ENCODE assay signal across 20 cellular contexts in genomic region chr6:5335020-5335419, GRCh38.
A peak's percentile ranks its signal among the peaks of the same experiment; 100 is the strongest.
DNase-seq lines count a peak whose midpoint lies in the region; ATAC-seq, FAIRE-seq and TF ChIP-seq lines count a peak whose summit lies in the region.
"Had no signal": no experiment of that assay in that cellular context is flagged by ENCODE, and none has a peak within 500 bp of the region (broad histone marks: within the 10 kb centered on the region; RNA-seq: fewer than 3 reads in every experiment).

No MANE protein-coding gene starts in this region.

- H3K4me1 ChIP-seq in CD8-positive, alpha-beta T cell (ENCODE audit: insufficient read depth, low read length), result no peaks in the 10 kb centered on the region

- intact Hi-C loops in CD8-positive, alpha-beta T cell (cut with DNase I, micrococcal nuclease), result no loop called here
- intact Hi-C loops in activated B cell treated with CpG ODN at 0.5 μM for 24 hours (cut with micrococcal nuclease) (no loop called here), left colon (cut with DNase I, micrococcal nuclease) (no loop called here)

- H3K27me3 ChIP-seq in CD8-positive, alpha-beta T cell (ENCODE audit: insufficient read depth, low read length), result no peaks in the 10 kb centered on the region
- H3K27me3 ChIP-seq: gastrocnemius medialis, right atrium auricular region, tibial nerve had no signal

- peaks cover 46% of the 10 kb centered on the region for H3K4me1 Mint-ChIP-seq in CD8-positive, alpha-beta T cell (ENCODE audit: low read depth)
- peaks cover 38% of the 10 kb centered on the region for H3K4me1 Mint-ChIP-seq in activated B cell treated with CpG ODN at 0.5 μM for 24 hours

- no peaks in the 10 kb centered on the region for H3K9me3 ChIP-seq in CD8-positive, alpha-beta T cell (ENCODE audit: low read length)
- H3K9me3 ChIP-seq: gastrocnemius medialis, right atrium auricular region, SK-N-SH, tibial nerve had no signal

- H3K36me3 ChIP-seq in CD8-positive, alpha-beta T cell (ENCODE audit: insufficient read depth, low read length), result no peaks in the 10 kb centered on the region
- H3K36me3 ChIP-seq: gastrocnemius medialis, right atrium auricular region, tibial nerve had no signal

- no peak for ATAC-seq in CD8-positive, alpha-beta T cell
- peak; percentile 84 for ATAC-seq in activated B cell treated with CpG ODN at 0.5 μM for 24 hours (ENCODE audit: low read depth)
- no peak for ATAC-seq in SK-N-SH treated with all-trans-retinoic acid at 6 μM for 48 hours
- ATAC-seq in left colon, result no peak
- ATAC-seq: gastrocnemius medialis, HCT116, WTC11 had no signal

- no peak overlapping the region for H3K4me3 ChIP-seq in CD8-positive, alpha-beta T cell (ENCODE audit: low read depth, low read length)
- H3K4me3 ChIP-seq: gastrocnemius medialis, right atrium auricular region, tibial nerve had no signal

- POLR2A ChIA-PET in CD8-positive, alpha-beta T cell (lab: Charles Lee), result no interaction called here
- POLR2A ChIA-PET in activated B cell treated with CpG ODN at 0.5 μM for 24 hours (lab: Charles Lee), result no interaction called here

- FAIRE-seq in GM18507 (lab: Jason Lieb, UNC), result peak; percentile 81

- H3K27ac Mint-ChIP-seq in CD8-positive, alpha-beta T cell, result peak overlapping the region; percentile 11
- peak overlapping the region; percentile 50 for H3K27ac Mint-ChIP-seq in activated B cell treated with CpG ODN at 0.5 μM for 24 hours
- H3K27ac Mint-ChIP-seq: activated naive CD8-positive, alpha-beta T cell treated with anti-CD3 and anti-CD28 coated beads, Interleukin-2, amount 10 ng/mL, durations not matched to agents 7 days and 5 days; WTC11 had no signal

- no peak for TF ChIP-seq CTCF in CD8-positive, alpha-beta T cell (IDR thresholded peaks at IDR 0.05)
- TF ChIP-seq CTCF in activated B cell treated with CpG ODN at 0.5 μM for 24 hours (IDR thresholded peaks at IDR 0.05), result no peak

- H3K36me3 Mint-ChIP-seq in CD8-positive, alpha-beta T cell, result peaks cover 2% of the 10 kb centered on the region
- H3K36me3 Mint-ChIP-seq in activated B cell treated with CpG ODN at 0.5 μM for 24 hours (ENCODE audit: low read depth), result no peaks in the 10 kb centered on the region
- H3K36me3 Mint-ChIP-seq: activated naive CD8-positive, alpha-beta T cell treated with anti-CD3 and anti-CD28 coated beads, Interleukin-2, amount 10 ng/mL, durations not matched to agents 7 days and 5 days; WTC11 had no signal

- no peak for DNase-seq in CD8-positive, alpha-beta T cell
- DNase-seq in GM18507 (ENCODE audit: extremely low spot score, insufficient read length, low read depth) (no peak), KBM-7 (peak; percentile 17), activated B cell treated with CpG ODN at 0.5 μM for 24 hours (no peak), left colon (no peak), OCI-M2 (lab: John Stamatoyannopoulos, UW; ENCODE audit: unreplicated experiment) (no peak), iPS-NIHi11 (ENCODE audit: low spot score) (no peak)
- DNase-seq: activated CD8-positive, alpha-beta memory T cell treated with anti-CD3 and anti-CD28 coated beads, Interleukin-2, amount 50 U/mL, for 4 hours; activated naive CD8-positive, alpha-beta T cell treated with anti-CD3 and anti-CD28 coated beads, Interleukin-2, amount 10 ng/mL, durations not matched to agents 7 days and 5 days; AML-193; DND-41; gastrocnemius medialis; NCI-H2081 treated with DMSO at 0.1 percent for 48 hours; SK-N-SH; stimulated activated CD4-positive, alpha-beta T cell treated with anti-CD3 and anti-CD28 coated beads, Interleukin-2, amount 100 ng/mL, for 24 hours had no signal

- no peak overlapping the region for H3K27ac ChIP-seq in CD8-positive, alpha-beta T cell (ENCODE audit: low read depth, low read length)
- H3K27ac ChIP-seq: gastrocnemius medialis, right atrium auricular region, tibial nerve had no signal

- no peaks in the 10 kb centered on the region for H3K9me3 Mint-ChIP-seq in CD8-positive, alpha-beta T cell
- no peaks in the 10 kb centered on the region for H3K9me3 Mint-ChIP-seq in activated B cell treated with CpG ODN at 0.5 μM for 24 hours
- H3K9me3 Mint-ChIP-seq: activated naive CD8-positive, alpha-beta T cell treated with anti-CD3 and anti-CD28 coated beads, Interleukin-2, amount 10 ng/mL, durations not matched to agents 7 days and 5 days; WTC11 had no signal

- H3K4me3 Mint-ChIP-seq in CD8-positive, alpha-beta T cell, result no peak overlapping the region
- H3K4me3 Mint-ChIP-seq in activated B cell treated with CpG ODN at 0.5 μM for 24 hours, result no peak overlapping the region
- H3K4me3 Mint-ChIP-seq: activated naive CD8-positive, alpha-beta T cell treated with anti-CD3 and anti-CD28 coated beads, Interleukin-2, amount 10 ng/mL, durations not matched to agents 7 days and 5 days; WTC11 had no signal

- no peaks in the 10 kb centered on the region for H3K27me3 Mint-ChIP-seq in CD8-positive, alpha-beta T cell (ENCODE audit: low read depth)
- no peaks in the 10 kb centered on the region for H3K27me3 Mint-ChIP-seq in activated B cell treated with CpG ODN at 0.5 μM for 24 hours
- H3K27me3 Mint-ChIP-seq: activated naive CD8-positive, alpha-beta T cell treated with anti-CD3 and anti-CD28 coated beads, Interleukin-2, amount 10 ng/mL, durations not matched to agents 7 days and 5 days had no signal

- CTCF ChIA-PET in CD8-positive, alpha-beta T cell (lab: Charles Lee), result no interaction called here
- CTCF ChIA-PET in activated B cell treated with CpG ODN at 0.5 μM for 24 hours (lab: Charles Lee), result interaction anchor here (1.4 kb wide), 1 partner anchor 32 kb away, joined by 3 read pairs; no protein-coding TSS in a partner anchor

- in situ Hi-C loops in KBM-7 (cut with MboI; ENCODE audit: low pct_unique_long_range_greater_than_20kb, low sequenced_read_pairs), result no loop called here

TF ChIP-seq in SK-N-SH treated with all-trans-retinoic acid at 6 μM for 48 hours, 23 proteins besides CTCF, POLR2A, EP300 and RAD21 (continues in another document):
- TF ChIP-seq RARB (CRISPR knock-in tag; IDR thresholded peaks at IDR 0.05), result no peak
- no peak for TF ChIP-seq GLIS3 (CRISPR knock-in tag; IDR thresholded peaks at IDR 0.05)
- TF ChIP-seq OSR1 (CRISPR knock-in tag; IDR thresholded peaks at IDR 0.05), result no peak
- TF ChIP-seq ZNF70 (CRISPR knock-in tag; IDR thresholded peaks at IDR 0.05), result no peak
- TF ChIP-seq CSRNP3 (CRISPR knock-in tag; IDR thresholded peaks at IDR 0.05), result no peak
- no peak for TF ChIP-seq ARNTL (CRISPR knock-in tag; IDR thresholded peaks at IDR 0.05; ENCODE audit: borderline replicate concordance, low read depth)
- no peak for TF ChIP-seq CSDC2 (CRISPR knock-in tag; IDR thresholded peaks at IDR 0.05)
- TF ChIP-seq TOX (CRISPR knock-in tag; IDR thresholded peaks at IDR 0.05; ENCODE audit: borderline replicate concordance), result no peak
- TF ChIP-seq ISL1 (CRISPR knock-in tag; IDR thresholded peaks at IDR 0.05), result no peak
- no peak for TF ChIP-seq PATZ1 (CRISPR knock-in tag; IDR thresholded peaks at IDR 0.05; ENCODE audit: borderline replicate concordance)
- TF ChIP-seq BACH2 (CRISPR knock-in tag; IDR thresholded peaks at IDR 0.05; ENCODE audit: borderline replicate concordance), result no peak
- TF ChIP-seq ZC3H10 (CRISPR knock-in tag; IDR thresholded peaks at IDR 0.05), result no peak
- TF ChIP-seq SNAI2 (CRISPR knock-in tag; IDR thresholded peaks at IDR 0.05), result no peak
- no peak for TF ChIP-seq ZFP30 (CRISPR knock-in tag; IDR thresholded peaks at IDR 0.05)
- TF ChIP-seq POU6F1 (CRISPR knock-in tag; IDR thresholded peaks at IDR 0.05; ENCODE audit: borderline replicate concordance, low read depth), result no peak
